Comparison of ENCODE assay signal across 18 cellular contexts in genomic region chr2:191169456-191170300, GRCh38. TPM values are rescaled to one million over a fixed set of nuclear protein-coding genes. Genes with fewer than 3 reads are reported as not detected.
A peak's percentile ranks its signal among the peaks of the same experiment; 100 is the strongest.
DNase-seq lines count a peak whose midpoint lies in the region; ATAC-seq, FAIRE-seq and TF ChIP-seq lines count a peak whose summit lies in the region.
"Had no signal": no experiment of that assay in that cellular context is flagged by ENCODE, and none has a peak within 500 bp of the region (broad histone marks: within the 10 kb centered on the region; RNA-seq: fewer than 3 reads in every experiment).

No MANE protein-coding gene starts in this region.

- no peaks in the 10 kb centered on the region for H3K9me3 Mint-ChIP-seq in activated T-helper 17 cell treated with anti-CD3 and anti-CD28 coated beads, Interleukin-2, amount 50 U/mL, for 72 hours

- ATAC-seq in HepG2 (no peak), left ventricle myocardium superior (no peak)
- ATAC-seq in activated T-helper 17 cell treated with anti-CD3 and anti-CD28 coated beads, Interleukin-2, amount 50 U/mL, for 72 hours (replicated peaks): peak; percentile 62

- H3K27me3 ChIP-seq in liver (ENCODE audit: control insufficient read depth in 4 of 4, insufficient read depth in 4 of 4, low read length in 3 of 4) (no peaks in the 10 kb centered on the region), HepG2 (ENCODE audit: control insufficient read depth in 1 of 2, insufficient read depth in 2 of 2, low read length in 2 of 2) (no peaks in the 10 kb centered on the region), keratinocyte (ENCODE audit: control insufficient read depth, extremely low read depth, insufficient read depth, low read length) (no peaks in the 10 kb centered on the region), thyroid gland (no peaks in the 10 kb centered on the region), MG63 (no peaks in the 10 kb centered on the region)
- H3K27me3 ChIP-seq: adrenal gland, hepatocyte, suprapubic skin had no signal

- FAIRE-seq in HepG2 (lab: Jason Lieb, UNC): no peak
- peak; percentile 56 for FAIRE-seq in keratinocyte (lab: Jason Lieb, UNC)

- H3K27ac ChIP-seq in liver (ENCODE audit: low read depth in 1 of 2, low read length in 2 of 2): peak overlapping the region; percentile 19 to 60
- H3K27ac ChIP-seq in HepG2 (ENCODE audit: extremely low read length, insufficient read depth, low read length): no peak overlapping the region
- H3K27ac ChIP-seq in keratinocyte (ENCODE audit: control insufficient read depth, insufficient read depth, low read length): peak overlapping the region; percentile 100
- H3K27ac ChIP-seq in thyroid gland: no peak overlapping the region
- H3K27ac ChIP-seq: adrenal gland, hepatocyte, suprapubic skin had no signal

- no peak for TF ChIP-seq EP300 in HepG2 (IDR thresholded peaks at IDR 0.05; ENCODE audit: low read depth in 2 of 2, low read length in 2 of 2)
- TF ChIP-seq EP300 in HepG2 (CRISPR knock-in tag; IDR thresholded peaks at IDR 0.05; ENCODE audit: borderline replicate concordance): no peak

- POLR2A ChIA-PET in HepG2 (lab: Yijun Ruan, JAX): no interaction called here

- H3K9me1 ChIP-seq in keratinocyte (ENCODE audit: control insufficient read depth, extremely low read depth, insufficient read depth, low read length): no peaks in the 10 kb centered on the region

- no TSS peak for BruUV-seq in HepG2 (replicated peaks; lab: Mats Ljungman, UMichigan)

- peaks cover 25% of the 10 kb centered on the region for H3K4me1 Mint-ChIP-seq in activated T-helper 17 cell treated with anti-CD3 and anti-CD28 coated beads, Interleukin-2, amount 50 U/mL, for 72 hours

- H2AFZ ChIP-seq in HepG2 (ENCODE audit: low read length) (no peak overlapping the region), keratinocyte (ENCODE audit: control insufficient read depth, low read length) (no peak overlapping the region)
- H2AFZ ChIP-seq: hepatocyte had no signal

- intact Hi-C loops in HepG2 (cut with micrococcal nuclease; ENCODE audit: unreplicated experiment): loop anchor here (5.0 kb wide), 2 partner anchors 133 to 523 kb away; no protein-coding TSS in a partner anchor
- intact Hi-C loops in thyroid gland (cut with DNase I): loop anchor here (5.0 kb wide), 2 partner anchors 333 to 353 kb away; no protein-coding TSS in a partner anchor
- intact Hi-C loops in left ventricle myocardium superior (cut with micrococcal nuclease): loop anchor here (5.0 to 10.0 kb wide), 2 partner anchors 45 to 353 kb away; no protein-coding TSS in a partner anchor

- in situ Hi-C loops in HepG2 (cut with HindIII; ENCODE audit: extremely low pct_ligation_motif_present, low pct_unique_long_range_greater_than_20kb): loop anchor here (10.0 kb wide), 1 partner anchor 355 kb away; no protein-coding TSS in a partner anchor

- TF ChIP-seq POLR2A in HepG2 (IDR thresholded peaks at IDR 0.05; ENCODE audit: insufficient read depth in 1 of 2, low read depth in 2 of 2, low read length in 2 of 2): no peak
- TF ChIP-seq POLR2A in thyroid gland (IDR thresholded peaks at IDR 0.05): no peak

- no peaks in the 10 kb centered on the region for H3K36me3 ChIP-seq in liver (ENCODE audit: control insufficient read depth in 4 of 4, insufficient read depth in 3 of 4, low read depth in 1 of 4, low read length in 3 of 4)
- H3K36me3 ChIP-seq in HepG2 (replicated peaks in 1 of 2; ENCODE audit: control insufficient read depth in 1 of 2, insufficient read depth in 2 of 2, low read length in 2 of 2): no peaks in the 10 kb centered on the region
- H3K36me3 ChIP-seq in keratinocyte (ENCODE audit: control insufficient read depth in 2 of 2, extremely low read depth in 1 of 2, insufficient read depth in 2 of 2, low read length in 2 of 2): no peaks in the 10 kb centered on the region
- H3K36me3 ChIP-seq in thyroid gland: no peaks in the 10 kb centered on the region
- H3K36me3 ChIP-seq in MG63: no peaks in the 10 kb centered on the region
- H3K36me3 ChIP-seq: adrenal gland, suprapubic skin had no signal

- no peak overlapping the region for H3K4me2 ChIP-seq in HepG2 (ENCODE audit: low read depth, low read length)
- H3K4me2 ChIP-seq in keratinocyte (ENCODE audit: control insufficient read depth, extremely low read depth, insufficient read depth, low read depth, low read length): peak overlapping the region; percentile 85
- H3K4me2 ChIP-seq: hepatocyte had no signal

- no peaks in the 10 kb centered on the region for H3K36me3 Mint-ChIP-seq in activated T-helper 17 cell treated with anti-CD3 and anti-CD28 coated beads, Interleukin-2, amount 50 U/mL, for 72 hours (ENCODE audit: low read depth)

- H3K4me3 ChIP-seq in liver (ENCODE audit: low read depth in 1 of 3, low read length in 3 of 3) (no peak overlapping the region), HepG2 (replicated peaks in 1 of 3; ENCODE audit: insufficient read depth in 1 of 3, low read depth in 2 of 3, low read length in 3 of 3) (no peak overlapping the region), keratinocyte (ENCODE audit: control insufficient read depth in 2 of 3, extremely low read depth in 1 of 3, insufficient read depth in 2 of 3, low read depth in 1 of 3, low read length in 3 of 3) (peak overlapping the region; percentile 2 to 43 (median 16)), thyroid gland (replicated peaks in 1 of 3) (no peak overlapping the region), MG63 (no peak overlapping the region)
- H3K4me3 ChIP-seq: adrenal gland, hepatocyte, suprapubic skin had no signal

- H3K79me2 ChIP-seq in HepG2 (ENCODE audit: insufficient read depth, low read length): no peaks in the 10 kb centered on the region
- H3K79me2 ChIP-seq in keratinocyte (ENCODE audit: control insufficient read depth, insufficient read depth, low read length): peaks cover 2% of the 10 kb centered on the region
- H3K79me2 ChIP-seq: hepatocyte had no signal

- no peak overlapping the region for H3K27ac Mint-ChIP-seq in activated T-helper 17 cell treated with anti-CD3 and anti-CD28 coated beads, Interleukin-2, amount 50 U/mL, for 72 hours

- H3K4me1 ChIP-seq in liver (ENCODE audit: control insufficient read depth in 4 of 4, insufficient read depth in 4 of 4, low read length in 3 of 4) (peaks cover 18 to 81% (median 66%) of the 10 kb centered on the region in 4 donors), HepG2 (ENCODE audit: insufficient read depth, low read length) (peaks cover 16% of the 10 kb centered on the region), keratinocyte (ENCODE audit: control insufficient read depth, extremely low read depth, insufficient read depth, low read length) (peaks cover 83% of the 10 kb centered on the region), thyroid gland (peaks cover 15 to 34% of the 10 kb centered on the region in 2 donors)

- TF ChIP-seq RAD21 in liver (IDR thresholded peaks at IDR 0.05) (no peak), HepG2 (CRISPR knock-in tag; IDR thresholded peaks at IDR 0.05) (no peak)

- WGBS in liver: 47% methylated on average over 5 of the region's 5 CpGs
- 49% methylated on average over 5 of the region's 5 CpGs for WGBS in HepG2 (ENCODE audit: low lambda C conversion rate)
- 43 to 44% methylated on average over 5 of the region's 5 CpGs for WGBS in thyroid gland, 2 donors

- DNase-seq in HepG2 (ENCODE audit: low spot score) (no peak), keratinocyte (ENCODE audit: low read depth, low spot score) (peak; percentile 92), thyroid gland (peak; percentile 60 to 65), MG63 (no peak), left ventricle myocardium superior (no peak), GM20000 (ENCODE audit: low spot score) (no peak)
- DNase-seq: activated CD4-positive, alpha-beta T cell treated with anti-CD3 and anti-CD28 coated beads for 1 hour; adrenal gland; AML-193; central memory CD4-positive, alpha-beta T cell; effector CD8-positive, alpha-beta T cell; NCI-H187 treated with DMSO at 0.1 percent for 48 hours; NCI-H446; Right ventricle myocardium superior had no signal

- CTCF ChIA-PET in HepG2 (lab: Yijun Ruan, JAX; ENCODE audit: low intra/inter-chr PET ratio, low total read pairs): no interaction called here

- H3K27me3 Mint-ChIP-seq in activated T-helper 17 cell treated with anti-CD3 and anti-CD28 coated beads, Interleukin-2, amount 50 U/mL, for 72 hours: no peaks in the 10 kb centered on the region

- dilution Hi-C loops in keratinocyte (cut with MboI; ENCODE audit: extremely low pct_ligation_motif_present, low sequenced_read_pairs): no loop called here

- H4K20me1 ChIP-seq in HepG2 (ENCODE audit: insufficient read depth, low read length) (no peaks in the 10 kb centered on the region), keratinocyte (ENCODE audit: control insufficient read depth, extremely low read depth, insufficient read depth, low read length) (no peaks in the 10 kb centered on the region)

- TF ChIP-seq CTCF in liver (IDR thresholded peaks at IDR 0.05; ENCODE audit: low read depth, low read length, missing input control): no peak
- TF ChIP-seq CTCF in HepG2 (CRISPR knock-in tag; IDR thresholded peaks at IDR 0.05): no peak
- TF ChIP-seq CTCF in keratinocyte (optimal IDR thresholded peaks at IDR 0.05 in 1 of 3, IDR thresholded peaks at IDR 0.05 in 1 of 3, conservative IDR thresholded peaks at IDR 0.05 in 1 of 3; ENCODE audit: extremely low read depth in 1 of 3, insufficient read depth in 2 of 3, low read length in 3 of 3): no peak
- TF ChIP-seq CTCF in thyroid gland (IDR thresholded peaks at IDR 0.05): no peak
- TF ChIP-seq CTCF in GM20000 (IDR thresholded peaks at IDR 0.05; ENCODE audit: extremely low read depth, missing control alignments): no peak

- H3K4me3 Mint-ChIP-seq in activated T-helper 17 cell treated with anti-CD3 and anti-CD28 coated beads, Interleukin-2, amount 50 U/mL, for 72 hours: peak overlapping the region; percentile 1

- H3K9ac ChIP-seq in liver (ENCODE audit: low read depth in 1 of 2, low read length in 2 of 2) (no peak overlapping the region), HepG2 (ENCODE audit: insufficient read depth, low read depth, low read length) (no peak overlapping the region), keratinocyte (ENCODE audit: control insufficient read depth, extremely low read depth, insufficient read depth, low read length) (peak overlapping the region; percentile 88)

- H3K9me3 ChIP-seq in liver (ENCODE audit: control insufficient read depth in 4 of 4, low read length in 3 of 4) (no peaks in the 10 kb centered on the region), HepG2 (ENCODE audit: low read length) (no peaks in the 10 kb centered on the region), keratinocyte (ENCODE audit: control insufficient read depth, low read depth, low read length) (no peaks in the 10 kb centered on the region), thyroid gland (no peaks in the 10 kb centered on the region), MG63 (no peaks in the 10 kb centered on the region)
- H3K9me3 ChIP-seq: adrenal gland, suprapubic skin had no signal

RNA-seq across cellular contexts. Expression of gene STAT4, which starts 18.9 kb away (rescaled TPM):
- total RNA-seq in liver (1 to 10 TPM; 2.5 to 7.9 TPM), HepG2 (2016; rRNA removed; fragmentation: Illumina TruSeq; extraction: Trizol) (not detected in 2 replicates), thyroid gland (1 to 10 TPM; 1.0 to 6.6 (median 4.4) TPM), left ventricle myocardium superior (0.57 TPM)
- polyA plus RNA-seq in liver (1 to 10 TPM in 1 of 2 donors, under 1 TPM in 1; 0.85 to 3.8 TPM), HepG2 (2011; rRNA removed) (0.37 and 0.40 TPM in 2 replicates), keratinocyte (1.6 to 3.3 TPM (median 2.0 TPM) in 3 replicates)
- not detected in 2 replicates for total RNA-seq in HepG2 (2016; cell fraction: cytosol; rRNA removed; fragmentation: Illumina TruSeq; extraction: Trizol; ENCODE audit: low read depth)
- 0.09 TPM in 1 of 2 replicates, not detected in the other for total RNA-seq in HepG2 (2016; cell fraction: insoluble cytoplasmic fraction; rRNA removed; fragmentation: Illumina TruSeq; extraction: Trizol)
- total RNA-seq in HepG2 (2016; cell fraction: membrane; rRNA removed; fragmentation: Illumina TruSeq; extraction: Trizol): 0.09 TPM in 1 of 2 replicates, not detected in the other
- 0.43 TPM in 1 of 2 replicates, not detected in the other for total RNA-seq in HepG2 (2016; cell fraction: nucleus; rRNA removed; fragmentation: Illumina TruSeq; extraction: Trizol)
- 0.14 and 0.19 TPM in 2 replicates for polyA plus RNA-seq in HepG2 (2011; cell fraction: cytosol; rRNA removed)
- polyA plus RNA-seq in HepG2 (2011; cell fraction: nucleus; rRNA removed): 1.0 and 1.4 TPM in 2 replicates
- 0.20 and 0.23 TPM in 2 replicates for polyA plus RNA-seq in HepG2 (2012)
- polyA plus RNA-seq in HepG2 (2016; cell fraction: cytosol; fragmentation: Illumina TruSeq; extraction: Trizol; ENCODE audit: low read depth): not detected in 2 replicates
- polyA plus RNA-seq in HepG2 (2016; cell fraction: insoluble cytoplasmic fraction; fragmentation: Illumina TruSeq; extraction: Trizol; ENCODE audit: low read depth): not detected in 2 replicates
- polyA plus RNA-seq in HepG2 (2016; cell fraction: membrane; fragmentation: Illumina TruSeq; extraction: Trizol; ENCODE audit: low read depth): not detected in 2 replicates
- polyA plus RNA-seq in HepG2 (2016; cell fraction: nucleus; fragmentation: Illumina TruSeq; extraction: Trizol; ENCODE audit: insufficient read depth, low read depth): 0.16 and 0.21 TPM in 2 replicates
- 0.50 and 0.63 TPM in 2 replicates for polyA minus RNA-seq in HepG2 (2011; rRNA and poly(A)+ RNA removed; ENCODE audit: low replicate concordance)
- 0.30 TPM in 1 of 2 replicates, not detected in the other for polyA minus RNA-seq in HepG2 (2011; cell fraction: cytosol; rRNA and poly(A)+ RNA removed)
- 3.6 and 4.0 TPM in 2 replicates for polyA minus RNA-seq in HepG2 (2011; cell fraction: nucleus; rRNA and poly(A)+ RNA removed)
- 10 to 100 TPM; 38.0 to 51.7 TPM for total RNA-seq in activated T-helper 17 cell treated with anti-CD3 and anti-CD28 coated beads, Interleukin-2, amount 50 U/mL, for 72 hours
- polyA plus RNA-seq in keratinocyte (2011; ENCODE audit: low read depth): 0.40 TPM
- polyA plus RNA-seq in keratinocyte (2011; cell fraction: cytosol; rRNA removed): 1.8 and 3.0 TPM in 2 replicates
- polyA plus RNA-seq in keratinocyte (2011; cell fraction: nucleus; rRNA removed): 3.0 and 3.1 TPM in 2 replicates
- 0.80 and 0.92 TPM in 2 replicates for polyA plus RNA-seq in keratinocyte (2012; ENCODE audit: low replicate concordance)
- polyA minus RNA-seq in keratinocyte: 0.16 to 2.2 TPM (median 1.7 TPM) in 3 replicates
- not detected for polyA minus RNA-seq in keratinocyte (2011; cell fraction: cytosol; rRNA and poly(A)+ RNA removed)
- polyA minus RNA-seq in keratinocyte (2011; cell fraction: nucleus; rRNA and poly(A)+ RNA removed): 1.3 and 2.7 TPM in 2 replicates
- total RNA-seq in MG63 (2014; rRNA removed; shearing (Covaris generic); ENCODE audit: low replicate concordance): 1.1 and 2.5 TPM in 2 replicates

Comparison
In these comparisons a context has a peak if more than half of its experiments do, and no peak if none do; other contexts are left out.
1. H3K27ac ChIP-seq: peak in liver (2 of 2) and keratinocyte (single experiment); none in HepG2 (single experiment) and thyroid gland (0 of 3).
2. H3K4me3 ChIP-seq: peak in keratinocyte (3 of 3); none in liver (0 of 3), HepG2 (0 of 3), thyroid gland (0 of 3) and MG63 (single experiment).
3. DNase-seq: peak in keratinocyte (single experiment) and thyroid gland (2 of 2); none in HepG2 (single experiment), MG63 (single experiment), left ventricle myocardium superior (single experiment) and GM20000 (single experiment).
4. RNA of gene STAT4, which starts 18.9 kb away (total RNA-seq): 38.0 to 51.7 TPM in activated T-helper 17 cell treated with anti-CD3 and anti-CD28 coated beads, Interleukin-2, amount 50 U/mL, for 72 hours; 2.5 to 7.9 TPM in liver, 1.0 to 6.6 TPM in thyroid gland, 1.1 to 2.5 TPM in MG63, 0.57 TPM in left ventricle myocardium superior (single experiment) and 0.09 to 0.43 TPM in HepG2; every median in the first group is over 4 times any median in the second.